Comparison of ENCODE assay signal across 8 cellular contexts in the genomic region with DNA sequence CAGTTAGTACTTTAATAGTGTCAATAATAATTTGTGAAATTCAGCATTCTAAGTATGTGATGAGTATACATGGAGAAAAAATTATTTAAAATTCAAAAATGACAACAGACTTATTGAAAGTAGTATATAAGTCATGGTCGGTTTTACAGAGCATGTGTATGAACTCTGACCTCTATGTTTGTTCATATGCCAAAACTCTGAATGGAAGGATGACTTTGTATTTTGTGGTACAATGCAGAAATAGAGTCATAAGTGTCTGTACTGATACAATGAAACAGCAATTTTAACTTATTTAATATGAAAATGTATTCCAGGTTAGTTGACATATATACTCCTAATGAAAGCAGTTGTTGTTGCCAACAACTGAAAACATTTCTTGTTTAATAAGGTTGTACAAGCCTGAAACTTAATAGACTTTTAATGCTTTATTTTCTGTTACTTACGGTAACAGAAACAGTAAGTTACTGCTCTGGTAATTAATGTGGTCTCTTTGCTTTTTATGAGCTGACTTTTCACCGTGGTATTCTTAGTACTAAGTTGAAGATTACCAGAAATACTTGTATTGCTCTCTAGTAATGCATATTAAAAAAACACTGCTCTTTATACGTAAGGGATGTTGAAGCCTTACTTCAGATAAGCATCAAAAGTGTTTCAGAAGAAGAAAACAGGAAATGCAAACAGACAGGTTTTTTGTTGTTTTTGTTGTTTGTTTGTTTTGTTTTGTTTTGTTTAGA. TPM values are rescaled to one million over a fixed set of nuclear protein-coding genes. Genes with fewer than 3 reads are reported as not detected.
DNase-seq lines count a peak whose midpoint lies in the region; ATAC-seq, FAIRE-seq and TF ChIP-seq lines count a peak whose summit lies in the region.

No MANE protein-coding gene starts in this region.

- H3K4me3 ChIP-seq in DND-41 (ENCODE audit: low read depth in 1 of 2, low read length in 2 of 2) (peak overlapping the region; percentile 61 to 86; a peak in 3 of 4 replicates), MM.1S (ENCODE audit: low read length) (peak overlapping the region; percentile 93), neural cell (ENCODE audit: low read length) (peak overlapping the region; percentile 96)

- DNase-seq in DND-41 (no peak), MM.1S (peak; percentile 7), AG20443 (ENCODE audit: low spot score) (no peak), NCI-H1417 (lab: John Stamatoyannopoulos, UW) (no peak)

- H3K9me2 ChIP-seq in MM.1S (replicated peaks; ENCODE audit: insufficient read depth, low read length) (no peaks in the 10 kb centered on the region), neural cell (ENCODE audit: insufficient read depth, low read length) (no peaks in the 10 kb centered on the region)

- H3K36me3 ChIP-seq in DND-41 (ENCODE audit: insufficient read depth, low read length) (peaks cover 13% of the 10 kb centered on the region), MM.1S (replicated peaks; ENCODE audit: insufficient read depth, low read length) (no peaks in the 10 kb centered on the region), neural cell (ENCODE audit: insufficient read depth, low read length) (no peaks in the 10 kb centered on the region)

- TF ChIP-seq CTCF in DND-41 (IDR thresholded peaks at IDR 0.05; ENCODE audit: borderline replicate concordance, extremely low read depth, low read length, poor library complexity, severe bottlenecking) (no peak), MM.1S (IDR thresholded peaks at IDR 0.05; ENCODE audit: low read length) (no peak), neural cell (IDR thresholded peaks at IDR 0.05; ENCODE audit: poor library complexity, severe bottlenecking) (no peak)

- no peak overlapping the region for H2AFZ ChIP-seq in DND-41 (ENCODE audit: low read depth, low read length)
- no peak overlapping the region for H2AFZ ChIP-seq in MM.1S (ENCODE audit: low read length)
- H2AFZ ChIP-seq in neural cell (ENCODE audit: low read depth, low read length) = no peak overlapping the region

- peaks cover 79% of the 10 kb centered on the region for H3K79me2 ChIP-seq in DND-41 (ENCODE audit: insufficient read depth, low read length)
- H3K79me2 ChIP-seq in MM.1S (ENCODE audit: low read length) = peaks cover 70% of the 10 kb centered on the region
- peaks cover 60% of the 10 kb centered on the region for H3K79me2 ChIP-seq in neural cell (replicated peaks; ENCODE audit: insufficient read depth, low read length)

- H3F3A ChIP-seq in MM.1S (ENCODE audit: insufficient read depth, low read length) (peaks cover 3% of the 10 kb centered on the region; the same call in 1 of the 2 replicates), neural cell (ENCODE audit: insufficient read depth, low read length, poor library complexity, severe bottlenecking) (no peaks in the 10 kb centered on the region)

- H3K9me3 ChIP-seq in DND-41 (ENCODE audit: insufficient read depth, low read length, severe bottlenecking) = no peaks in the 10 kb centered on the region
- H3K9me3 ChIP-seq in MM.1S (replicated peaks; ENCODE audit: insufficient read depth, low read length) = no peaks in the 10 kb centered on the region
- no peaks in the 10 kb centered on the region for H3K9me3 ChIP-seq in neural cell (ENCODE audit: low read length)

- peak overlapping the region; percentile 79 for H3K9ac ChIP-seq in DND-41 (ENCODE audit: low read depth, low read length)
- H3K9ac ChIP-seq in MM.1S (ENCODE audit: low read length) = peak overlapping the region; percentile 86; the same call in 1 of the 2 replicates
- peak overlapping the region; percentile 97 for H3K9ac ChIP-seq in neural cell (ENCODE audit: low read length)

- H3K4me2 ChIP-seq in DND-41 (ENCODE audit: insufficient read depth, low read length) = peak overlapping the region; percentile 64
- peak overlapping the region; percentile 58 for H3K4me2 ChIP-seq in MM.1S (ENCODE audit: low read depth, low read length)
- H3K4me2 ChIP-seq in neural cell (ENCODE audit: low read length) = peak overlapping the region; percentile 76

- no peak for ATAC-seq in DND-41 (ENCODE audit: insufficient read depth, low read depth)
- ATAC-seq in GM21825 (IDR thresholded peaks at IDR 0.05; ENCODE audit: unreplicated experiment) = no peak
- ATAC-seq in HG02610 (IDR thresholded peaks at IDR 0.05; ENCODE audit: unreplicated experiment) = no peak

- H4K20me1 ChIP-seq in DND-41 (ENCODE audit: insufficient read depth, low read length) (peaks cover 27% of the 10 kb centered on the region), MM.1S (ENCODE audit: insufficient read depth, low read length) (0 out of 2 replicates have a peak, but pooled peaks cover 3% of the 10 kb centered on the region), neural cell (ENCODE audit: insufficient read depth) (no peaks in the 10 kb centered on the region)

- FAIRE-seq in colon (lab: Jason Lieb, UNC) = peak; percentile 69

- peaks cover 35% of the 10 kb centered on the region for H3K4me1 ChIP-seq in DND-41 (ENCODE audit: insufficient read depth, low read length)
- H3K4me1 ChIP-seq in MM.1S (ENCODE audit: low read length) = peaks cover 15% of the 10 kb centered on the region

- H3K27me3 ChIP-seq in DND-41 (ENCODE audit: insufficient read depth, low read length, poor library complexity) = no peaks in the 10 kb centered on the region
- no peaks in the 10 kb centered on the region for H3K27me3 ChIP-seq in MM.1S (replicated peaks; ENCODE audit: insufficient read depth, low read length)
- H3K27me3 ChIP-seq in neural cell (ENCODE audit: insufficient read depth, low read depth, low read length) = no peaks in the 10 kb centered on the region

- no peak for TF ChIP-seq RAD21 in neural cell (conservative IDR thresholded peaks at IDR 0.05)

- peak overlapping the region; percentile 52; the same call in 1 of the 2 replicates for H3K27ac ChIP-seq in DND-41 (ENCODE audit: low read length)
- H3K27ac ChIP-seq in MM.1S (ENCODE audit: low read length) = no peak overlapping the region
- H3K27ac ChIP-seq in neural cell (ENCODE audit: low read length) = no peak overlapping the region

- TF ChIP-seq EP300 in neural cell (conservative IDR thresholded peaks at IDR 0.05; ENCODE audit: poor library complexity, severe bottlenecking) = no peak

TF ChIP-seq in neural cell, 6 proteins besides CTCF, POLR2A, EP300 and RAD21:
- TF ChIP-seq EZH2 (IDR thresholded peaks at IDR 0.05; ENCODE audit: borderline replicate concordance, insufficient read depth, low read length, poor library complexity, severe bottlenecking) (no peak), SMC3 (conservative IDR thresholded peaks at IDR 0.05; ENCODE audit: poor library complexity) (no peak), REST (IDR thresholded peaks at IDR 0.05; ENCODE audit: borderline replicate concordance) (no peak), TAF1 (IDR thresholded peaks at IDR 0.05; ENCODE audit: low read depth) (no peak), MXI1 (conservative IDR thresholded peaks at IDR 0.05; ENCODE audit: poor library complexity, severe bottlenecking) (no peak), POLR2AphosphoS5 (IDR thresholded peaks at IDR 0.05) (no peak)

RNA-seq across cellular contexts. Expression of gene UBE2K, which starts 1.9 kb away (rescaled TPM):
- polyA plus RNA-seq in neural cell = 44.0 and 45.8 TPM in 2 replicates
- 77.4 and 86.0 TPM in 2 replicates for polyA minus RNA-seq in neural cell
